Comparison of ENCODE assay signal across 17 cellular contexts in the genomic region with DNA sequence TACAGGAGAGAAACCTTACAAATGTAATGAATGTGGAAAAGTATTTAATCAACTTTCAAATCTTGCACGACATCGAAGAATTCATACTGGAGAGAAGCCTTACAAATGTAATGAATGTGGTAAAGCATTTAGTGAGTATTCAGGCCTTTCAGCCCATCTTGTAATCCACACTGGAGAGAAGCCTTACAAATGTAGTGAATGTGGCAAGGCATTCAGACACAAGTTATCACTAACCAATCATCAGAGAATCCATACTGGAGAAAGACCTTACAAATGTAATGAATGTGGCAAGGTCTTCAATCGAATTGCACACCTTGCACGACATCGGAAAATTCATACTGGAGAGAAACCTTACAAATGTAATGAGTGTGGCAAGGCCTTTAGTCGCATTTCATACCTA.
"Had no signal": no experiment of that assay in that cellular context is flagged by ENCODE, and none has a peak within 500 bp of the region (broad histone marks: within the 10 kb centered on the region; RNA-seq: fewer than 3 reads in every experiment).

No MANE protein-coding gene starts in this region.

- H3K27me3 ChIP-seq: cardiac muscle cell, gastroesophageal sphincter had no signal

- ATAC-seq: activated CD8-positive, alpha-beta T cell treated with anti-CD3 and anti-CD28 coated beads, Interleukin-2, amount 10 ng/mL, durations not matched to agents 7 days and 5 days; activated naive CD8-positive, alpha-beta T cell treated with anti-CD3 and anti-CD28 coated beads, Interleukin-2, amount 50 U/mL, for 24 hours; gastroesophageal sphincter; left cardiac atrium; mucosa of descending colon; stimulated activated naive CD8-positive, alpha-beta T cell treated with anti-CD3 and anti-CD28 coated beads, Interleukin-15, amount 100 ng/mL, for 72 hours had no signal

- H3K4me3 ChIP-seq: cardiac muscle cell, gastroesophageal sphincter, mucosa of descending colon had no signal

- H3K4me1 Mint-ChIP-seq: activated naive CD8-positive, alpha-beta T cell treated with anti-CD3 and anti-CD28 coated beads, Interleukin-2, amount 50 U/mL, for 24 hours; nephron progenitor cell; stimulated activated naive CD8-positive, alpha-beta T cell treated with anti-CD3 and anti-CD28 coated beads, Interleukin-15, amount 100 ng/mL, for 72 hours had no signal

- H3K4me3 Mint-ChIP-seq: activated CD8-positive, alpha-beta T cell treated with anti-CD3 and anti-CD28 coated beads, Interleukin-2, amount 10 ng/mL, durations not matched to agents 7 days and 5 days; activated naive CD8-positive, alpha-beta T cell treated with anti-CD3 and anti-CD28 coated beads, Interleukin-2, amount 50 U/mL, for 24 hours; activated T-helper 1 cell treated with anti-CD3 and anti-CD28 coated beads, Interleukin-12 subunit alpha, Interleukin-12 subunit beta, Interleukin-2, Interleukin-4 antibody, amounts not matched to agents 30 ng/mL and 10 ng/mL and 1 ng/mL, durations not matched to agents 14 hours and 24 hours and 36 hours; nephron progenitor cell; stimulated activated naive CD8-positive, alpha-beta T cell treated with anti-CD3 and anti-CD28 coated beads, Interleukin-15, amount 100 ng/mL, for 72 hours had no signal

- H3K27me3 Mint-ChIP-seq: activated naive CD8-positive, alpha-beta T cell treated with anti-CD3 and anti-CD28 coated beads, Interleukin-2, amount 50 U/mL, for 24 hours; stimulated activated naive CD8-positive, alpha-beta T cell treated with anti-CD3 and anti-CD28 coated beads, Interleukin-15, amount 100 ng/mL, for 72 hours had no signal

- H3K27ac Mint-ChIP-seq: activated CD8-positive, alpha-beta T cell treated with anti-CD3 and anti-CD28 coated beads, Interleukin-2, amount 10 ng/mL, durations not matched to agents 7 days and 5 days; activated naive CD8-positive, alpha-beta T cell treated with anti-CD3 and anti-CD28 coated beads, Interleukin-2, amount 50 U/mL, for 24 hours; activated T-helper 1 cell treated with anti-CD3 and anti-CD28 coated beads, Interleukin-12 subunit alpha, Interleukin-12 subunit beta, Interleukin-2, Interleukin-4 antibody, amounts not matched to agents 30 ng/mL and 10 ng/mL and 1 ng/mL, durations not matched to agents 14 hours and 24 hours and 36 hours; nephron progenitor cell; stimulated activated naive CD8-positive, alpha-beta T cell treated with anti-CD3 and anti-CD28 coated beads, Interleukin-15, amount 100 ng/mL, for 72 hours had no signal

- DNase-seq: activated CD4-positive, alpha-beta T cell treated with anti-CD3 and anti-CD28 coated beads for 4 hours; activated CD8-positive, alpha-beta T cell treated with anti-CD3 and anti-CD28 coated beads, Interleukin-2, amount 10 ng/mL, durations not matched to agents 7 days and 5 days; activated naive CD4-positive, alpha-beta T cell treated with Interleukin-2 at 50 U/mL for 16 hours; activated naive CD8-positive, alpha-beta T cell treated with anti-CD3 and anti-CD28 coated beads, Interleukin-2, amount 50 U/mL, for 24 hours; effector CD4-positive, alpha-beta T cell; hippocampal formation; left cardiac atrium; mucosa of descending colon; nephron progenitor cell; stimulated activated CD4-positive, alpha-beta T cell treated with anti-CD3 and anti-CD28 coated beads, Interleukin-4, amount 100 ng/mL, for 24 hours; stimulated activated naive CD8-positive, alpha-beta T cell treated with anti-CD3 and anti-CD28 coated beads, Interleukin-15, amount 100 ng/mL, for 72 hours; T1000 had no signal

- H3K4me1 ChIP-seq: gastroesophageal sphincter had no signal

- H3K27ac ChIP-seq: cardiac muscle cell, epithelial cell of prostate, gastroesophageal sphincter, VCaP had no signal
